22 cellular contexts compared by ENCODE assay signal in the genomic region with DNA sequence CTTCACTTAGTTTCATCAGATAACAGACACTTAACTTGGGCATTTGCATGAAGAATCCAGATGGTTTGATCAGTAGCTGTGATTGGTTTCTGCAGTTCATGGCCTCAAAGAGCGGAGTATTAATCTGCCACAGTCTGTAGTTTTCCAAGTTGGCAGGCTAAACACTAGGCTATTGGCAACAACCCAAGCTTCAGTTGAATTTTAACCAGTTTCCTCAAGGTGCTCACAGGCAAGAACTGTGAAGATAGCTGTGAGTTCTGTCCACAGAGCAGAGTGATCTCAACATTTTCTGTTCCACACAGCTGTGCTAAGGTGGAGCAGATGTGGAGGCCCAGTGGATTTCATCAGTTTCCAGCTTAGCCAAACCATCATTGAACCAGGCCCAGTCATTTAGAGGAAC.
"Had no signal": no experiment of that assay in that cellular context is flagged by ENCODE, and none has a peak within 500 bp of the region (broad histone marks: within the 10 kb centered on the region; RNA-seq: fewer than 3 reads in every experiment).

No MANE protein-coding gene starts in this region.

- ATAC-seq: activated naive CD8-positive, alpha-beta T cell treated with anti-CD3 and anti-CD28 coated beads, Interleukin-2, amount 50 U/mL, for 24 hours; activated T-cell treated with anti-CD3 and anti-CD28 coated beads, Interleukin-2, amount 50 U/mL, for 72 hours; body of pancreas; esophagus mucosa; left lung; naive thymus-derived CD8-positive, alpha-beta T cell; stimulated activated naive CD8-positive, alpha-beta T cell treated with anti-CD3 and anti-CD28 coated beads, Interleukin-15, amount 100 ng/mL, for 72 hours had no signal

- DNase-seq: activated CD4-positive, alpha-beta memory T cell treated with anti-CD3 and anti-CD28 coated beads, Interleukin-2, amount 10 ng/mL, durations not matched to agents 7 days and 5 days; activated CD4-positive, alpha-beta T cell treated with anti-CD3 and anti-CD28 coated beads for 48 hours; activated effector memory CD4-positive, alpha-beta T cell treated with anti-CD3 and anti-CD28 coated beads, Interleukin-2, amount 50 U/mL, for 16 hours; activated naive CD4-positive, alpha-beta T cell treated with anti-CD3 and anti-CD28 coated beads, Interleukin-2, amount 50 U/mL, for 16 hours; activated naive CD8-positive, alpha-beta T cell treated with anti-CD3 and anti-CD28 coated beads, Interleukin-2, amount 50 U/mL, for 24 hours; activated T-cell treated with anti-CD3 and anti-CD28 coated beads, Interleukin-2, amount 50 U/mL, for 72 hours; dermis blood vessel endothelial cell; effector CD8-positive, alpha-beta T cell; foreskin melanocyte; kidney; left lung; naive thymus-derived CD8-positive, alpha-beta T cell; stimulated activated CD4-positive, alpha-beta T cell treated with anti-CD3 and anti-CD28 coated beads, Interleukin-4, amount 100 ng/mL, for 4 hours; stimulated activated naive CD8-positive, alpha-beta T cell treated with anti-CD3 and anti-CD28 coated beads, Interleukin-15, amount 100 ng/mL, for 72 hours; T-helper 2 cell; tibial artery had no signal

- H3K4me3 ChIP-seq: body of pancreas, cardiac muscle cell, left lung, lung, prostate gland, right atrium auricular region, tibial artery had no signal
